10 cellular contexts compared by ENCODE assay signal in the genomic region with DNA sequence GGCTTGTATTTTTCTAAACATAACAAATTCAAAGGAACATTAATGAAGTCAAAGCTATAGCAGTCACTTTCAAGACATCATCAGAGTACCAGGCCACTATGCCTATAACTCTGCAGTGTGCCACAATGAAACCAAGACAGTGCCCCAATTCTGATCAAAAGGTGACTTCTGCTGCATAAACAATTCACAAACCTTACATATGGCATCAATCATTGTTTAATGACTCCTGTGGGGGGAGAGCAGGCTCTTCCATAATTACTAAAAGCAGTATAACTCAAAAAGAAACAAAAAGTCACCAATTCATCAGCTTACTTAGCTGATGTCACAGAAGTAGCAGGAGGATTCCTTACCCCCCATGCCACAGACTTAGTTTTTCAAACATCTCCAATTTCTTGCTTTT. TPM values are rescaled to one million over a fixed set of nuclear protein-coding genes. Genes with fewer than 3 reads are reported as not detected.
DNase-seq lines count a peak whose midpoint lies in the region; ATAC-seq, FAIRE-seq and TF ChIP-seq lines count a peak whose summit lies in the region.
"Had no signal": no experiment of that assay in that cellular context is flagged by ENCODE, and none has a peak within 500 bp of the region (broad histone marks: within the 10 kb centered on the region; RNA-seq: fewer than 3 reads in every experiment).

No MANE protein-coding gene starts in this region.

- TF ChIP-seq CTCF in heart left ventricle (IDR thresholded peaks at IDR 0.05) = no peak
- TF ChIP-seq CTCF in astrocyte (IDR thresholded peaks at IDR 0.05; ENCODE audit: insufficient read depth, low read depth, low read length) = no peak
- no peak for TF ChIP-seq CTCF in upper lobe of right lung (IDR thresholded peaks at IDR 0.05)

- H3K4me2 ChIP-seq in astrocyte (ENCODE audit: low read length) = no peak overlapping the region

- H3K36me3 ChIP-seq in heart left ventricle (no peaks in the 10 kb centered on the region), astrocyte (ENCODE audit: insufficient read depth, low read length) (no peaks in the 10 kb centered on the region), upper lobe of right lung (no peaks in the 10 kb centered on the region)

- peaks cover 6% of the 10 kb centered on the region for H3K9me3 Mint-ChIP-seq in astrocyte (ENCODE audit: unreplicated experiment)
- H3K9me3 Mint-ChIP-seq in naive thymus-derived CD8-positive, alpha-beta T cell = peaks cover 0 to 3% (median 0%) of the 10 kb centered on the region in 9 donors

- H3K9me3 ChIP-seq in heart left ventricle = peaks cover 0 to 7% (median 0%) of the 10 kb centered on the region in 12 donors
- H3K9me3 ChIP-seq in astrocyte (ENCODE audit: insufficient read depth, low read depth, low read length) = no peaks in the 10 kb centered on the region
- no peaks in the 10 kb centered on the region for H3K9me3 ChIP-seq in upper lobe of right lung

- H3K27me3 ChIP-seq in heart left ventricle (no peaks in the 10 kb centered on the region), astrocyte (ENCODE audit: insufficient read depth, low read length) (no peaks in the 10 kb centered on the region), upper lobe of right lung (no peaks in the 10 kb centered on the region)

- ATAC-seq in heart left ventricle (no peak), upper lobe of right lung (no peak)
- no peak for ATAC-seq in naive thymus-derived CD8-positive, alpha-beta T cell

- no peak for TF ChIP-seq POLR2A in heart left ventricle (IDR thresholded peaks at IDR 0.05)

- peak overlapping the region; percentile 12 for H3K27ac Mint-ChIP-seq in astrocyte (ENCODE audit: unreplicated experiment)
- H3K27ac Mint-ChIP-seq in naive thymus-derived CD8-positive, alpha-beta T cell = peak overlapping the region in 9 of 10 donors; percentile 66 to 92 (median 84)

- no peak overlapping the region for H2AFZ ChIP-seq in astrocyte (ENCODE audit: low read depth, low read length)

- intact Hi-C loops in heart left ventricle (cut with DNase I) (loop anchor here in 3 of 10 donors (5.0 to 10.0 kb wide), 2 partner anchors 65 to 67 kb away; no protein-coding TSS in a partner anchor), cardiac septum (cut with DNase I) (no loop called here), upper lobe of right lung (cut with DNase I) (no loop called here)

- POLR2A ChIA-PET in naive thymus-derived CD8-positive, alpha-beta T cell (lab: Charles Lee) = interaction anchor here (0.6 to 1.5 kb wide), 5 partner anchors 15 to 249 kb away, joined by 3 to 6 read pairs (median 4); partner anchors contain the start of gene LPIN2

- H3K4me1 ChIP-seq in heart left ventricle (peaks cover 7 to 56% (median 27%) of the 10 kb centered on the region in 12 donors), astrocyte (ENCODE audit: insufficient read depth, low read length) (peaks cover 7% of the 10 kb centered on the region), upper lobe of right lung (peaks cover 32% of the 10 kb centered on the region)

- H3K4me3 Mint-ChIP-seq in astrocyte (ENCODE audit: unreplicated experiment) = no peak overlapping the region
- peak overlapping the region in 1 of 10 donors; percentile 45 for H3K4me3 Mint-ChIP-seq in naive thymus-derived CD8-positive, alpha-beta T cell

- peaks cover 52% of the 10 kb centered on the region for H3K79me2 ChIP-seq in astrocyte (ENCODE audit: insufficient read depth, low read length)

- H3K9ac ChIP-seq in astrocyte (ENCODE audit: low read length) = no peak overlapping the region

- peaks cover 32% of the 10 kb centered on the region for H4K20me1 ChIP-seq in astrocyte (ENCODE audit: insufficient read depth, low read length)

- DNase-seq in heart left ventricle = no peak
- no peak for DNase-seq in cardiac septum (ENCODE audit: low spot score)
- no peak for DNase-seq in astrocyte (ENCODE audit: low read depth)
- DNase-seq in naive thymus-derived CD8-positive, alpha-beta T cell = no peak
- no peak for DNase-seq in upper lobe of right lung
- no peak for DNase-seq in NCI-H82 (lab: John Stamatoyannopoulos, UW)
- no peak for DNase-seq in NOMO-1 treated with dmso at 0.1 percent for 144 hours (lab: John Stamatoyannopoulos, UW; ENCODE audit: unreplicated experiment)
- DNase-seq in NCI-H526 (lab: John Stamatoyannopoulos, UW) = no peak
- DNase-seq: AML-193; stimulated activated CD8-positive, alpha-beta memory T cell treated with anti-CD3 and anti-CD28 coated beads, Interleukin-4, amount 100 ng/mL, for 48 hours had no signal

- H3K4me3 ChIP-seq in heart left ventricle (no peak overlapping the region), astrocyte (ENCODE audit: insufficient read depth, low read depth, low read length) (no peak overlapping the region), upper lobe of right lung (no peak overlapping the region)

- H3K27ac ChIP-seq in heart left ventricle = peak overlapping the region in 11 of 12 donors; percentile 31 to 78 (median 66)
- H3K27ac ChIP-seq in astrocyte (ENCODE audit: low read depth, low read length) = no peak overlapping the region
- H3K27ac ChIP-seq in upper lobe of right lung = peak overlapping the region; percentile 28

- no peak for FAIRE-seq in astrocyte (lab: Jason Lieb, UNC)

- peaks cover 10% of the 10 kb centered on the region for H3K4me1 Mint-ChIP-seq in astrocyte (ENCODE audit: low read depth, unreplicated experiment)
- peaks cover 27 to 69% (median 55%) of the 10 kb centered on the region in 4 donors for H3K4me1 Mint-ChIP-seq in naive thymus-derived CD8-positive, alpha-beta T cell

- no peaks in the 10 kb centered on the region for H3K27me3 Mint-ChIP-seq in astrocyte (ENCODE audit: low read depth, unreplicated experiment)
- H3K27me3 Mint-ChIP-seq in naive thymus-derived CD8-positive, alpha-beta T cell = no peaks in the 10 kb centered on the region

- H3K36me3 Mint-ChIP-seq in astrocyte (ENCODE audit: low read depth, unreplicated experiment) = peaks cover 7% of the 10 kb centered on the region
- peaks cover 0 to 17% (median 11%) of the 10 kb centered on the region in 3 donors for H3K36me3 Mint-ChIP-seq in naive thymus-derived CD8-positive, alpha-beta T cell

RNA-seq across cellular contexts. Expression of gene LPIN2, which starts 15.5 kb away (rescaled TPM):
- total RNA-seq in heart left ventricle (10 to 100 TPM in 6 of 9 donors, 1 to 10 TPM in 3; 6.1 to 21.6 (median 10.9) TPM), cardiac septum (9.3 TPM), astrocyte (14.6 and 16.5 TPM in 2 replicates), upper lobe of right lung (50.7 TPM)
- 10 to 100 TPM in 1 of 2 donors, 1 to 10 TPM in 1; 1.9 to 12.8 TPM for polyA plus RNA-seq in heart left ventricle
- total RNA-seq in naive thymus-derived CD8-positive, alpha-beta T cell = 10 to 100 TPM; 57.4 to 59.6 TPM
- 10 to 100 TPM; 38.6 to 54.9 (median 50.8) TPM for polyA plus RNA-seq in naive thymus-derived CD8-positive, alpha-beta T cell
